8 cellular contexts compared by ENCODE assay signal in genomic region chr10:114541081-114541833, GRCh38.
DNase-seq lines count a peak whose midpoint lies in the region; ATAC-seq and TF ChIP-seq lines count a peak whose summit lies in the region.

No MANE protein-coding gene starts in this region.

- ATAC-seq in HG03469 (IDR thresholded peaks at IDR 0.05; ENCODE audit: unreplicated experiment) (peak; percentile 23), GM18858 (IDR thresholded peaks at IDR 0.05; ENCODE audit: unreplicated experiment) (no peak)

- in situ Hi-C loops in GM13976 (cut with MboI; ENCODE audit: low sequenced_read_pairs, unreplicated experiment): loop anchor here (10.0 kb wide), 2 partner anchors 66 to 236 kb away; no protein-coding TSS in a partner anchor

- DNase-seq in activated T-cell treated with anti-CD3 and anti-CD28 coated beads for 4 hours (peak; percentile 44), fibroblast of the conjunctiva (ENCODE audit: low read depth) (peak; percentile 93), NCI-H2107 treated with DMSO at 0.1 percent for 48 hours (lab: John Stamatoyannopoulos, UW; ENCODE audit: unreplicated experiment) (no peak), GM13976 (ENCODE audit: low spot score) (no peak), NCI-H1436 (lab: John Stamatoyannopoulos, UW) (no peak)
- DNase-seq in stimulated activated CD4-positive, alpha-beta T cell treated with anti-CD3 and anti-CD28 coated beads, Interleukin-4, amount 100 ng/mL, for 48 hours (ENCODE audit: low read depth in 2 of 2): peak; percentile 44 to 67

- no peak for TF ChIP-seq CTCF in GM13976 (IDR thresholded peaks at IDR 0.05; ENCODE audit: borderline replicate concordance, control extremely low read depth, extremely low read depth, insufficient read depth, missing control alignments)

Comparison
In these comparisons a context has a peak if more than half of its experiments do, and no peak if none do; other contexts are left out.
1. DNase-seq: peak in activated T-cell treated with anti-CD3 and anti-CD28 coated beads for 4 hours (single experiment), fibroblast of the conjunctiva (single experiment) and stimulated activated CD4-positive, alpha-beta T cell treated with anti-CD3 and anti-CD28 coated beads, Interleukin-4, amount 100 ng/mL, for 48 hours (2 of 2); none in NCI-H2107 treated with DMSO at 0.1 percent for 48 hours (single experiment), GM13976 (single experiment) and NCI-H1436 (single experiment).